8 cellular contexts compared by ENCODE assay signal in the genomic region with DNA sequence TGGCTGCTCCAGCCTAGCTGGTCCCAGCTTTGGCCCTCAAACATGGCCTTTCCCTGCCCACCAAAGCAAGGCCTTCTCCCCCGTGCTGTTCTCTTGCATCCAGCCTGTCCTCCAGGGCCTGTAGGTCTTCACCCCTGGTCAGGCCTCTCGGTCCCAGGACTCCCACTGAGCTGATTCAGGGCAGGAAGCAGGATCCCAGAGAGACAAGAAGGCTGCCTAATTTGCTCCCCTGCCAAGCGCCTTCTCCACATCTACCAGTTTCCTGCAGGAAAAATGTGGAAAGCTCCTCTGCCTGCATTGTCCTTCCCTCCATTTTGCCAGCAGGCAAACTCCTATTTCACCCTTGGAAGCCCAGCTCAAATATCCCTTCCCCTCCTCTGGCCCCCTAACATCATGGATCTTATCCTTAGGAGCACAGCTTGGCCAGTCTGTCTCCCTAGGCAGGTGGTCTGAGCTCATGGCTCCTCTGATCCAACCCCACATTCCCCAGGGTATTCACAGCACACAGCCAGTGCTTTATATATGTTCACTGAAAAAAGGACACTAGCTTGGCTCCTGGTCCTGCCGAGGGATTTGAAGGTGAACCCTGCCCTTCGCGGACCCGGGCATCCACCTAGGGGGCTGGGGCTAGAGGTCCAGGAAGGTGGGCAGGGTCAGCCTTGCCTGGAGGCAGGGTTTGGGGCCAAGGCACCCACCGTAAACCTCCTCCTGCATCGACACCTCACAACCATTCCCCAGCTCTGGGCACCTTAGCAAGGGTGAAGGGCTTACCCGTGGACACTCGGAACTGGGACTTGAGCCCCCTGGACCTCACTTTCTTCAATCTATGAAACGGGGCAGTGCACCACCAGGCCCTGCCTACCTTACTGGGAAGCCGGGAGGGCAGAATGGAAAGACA. TPM values are rescaled to one million over a fixed set of nuclear protein-coding genes. Genes with fewer than 3 reads are reported as not detected.
DNase-seq lines count a peak whose midpoint lies in the region; ATAC-seq and TF ChIP-seq lines count a peak whose summit lies in the region.

No MANE protein-coding gene starts in this region.

- peaks cover 30% of the 10 kb centered on the region for H4K20me1 ChIP-seq in PC-3 (ENCODE audit: low read length)

- H3K9me3 Mint-ChIP-seq in natural killer cell treated with Interleukin-12 subunit alpha and Interleukin-12 subunit beta and Interleukin-15 and Interleukin-18, amount 100 ng/mL, for 72 hours = no peaks in the 10 kb centered on the region

- H3K79me2 ChIP-seq in PC-3 (ENCODE audit: low read length) = peaks cover 60% of the 10 kb centered on the region

- H3K27me3 ChIP-seq in PC-3 (ENCODE audit: low read length) (no peaks in the 10 kb centered on the region), ectodermal cell (ENCODE audit: control insufficient read depth, insufficient read depth, low read length, poor library complexity, severe bottlenecking) (no peaks in the 10 kb centered on the region)

- BruUV-seq in PC-3 (replicated peaks; lab: Mats Ljungman, UMichigan) = no TSS peak

- CTCF ChIA-PET in PC-3 (lab: Charles Lee) = no interaction called here

- peak; percentile 35 for DNase-seq in ELR (ENCODE audit: low read depth)
- no peak for DNase-seq in PC-3
- DNase-seq in natural killer cell treated with Interleukin-12 subunit alpha and Interleukin-12 subunit beta and Interleukin-15 and Interleukin-18, amount 100 ng/mL, for 72 hours (ENCODE audit: low spot score) = no peak
- DNase-seq in anterior cingulate cortex (lab: John Stamatoyannopoulos, UW) = no peak
- DNase-seq in NCI-H2107 (lab: John Stamatoyannopoulos, UW) = no peak

- peaks cover 12% of the 10 kb centered on the region; the same call in 1 of the 2 replicates for H3K36me3 ChIP-seq in PC-3 (ENCODE audit: low read depth, low read length)
- peaks cover 8% of the 10 kb centered on the region for H3K36me3 ChIP-seq in ectodermal cell (ENCODE audit: control insufficient read depth, insufficient read depth, low read length)

- H3K4me3 Mint-ChIP-seq in natural killer cell treated with Interleukin-12 subunit alpha and Interleukin-12 subunit beta and Interleukin-15 and Interleukin-18, amount 100 ng/mL, for 72 hours = peak overlapping the region; percentile 99

- no peak for TF ChIP-seq CTCF in PC-3 (conservative IDR thresholded peaks at IDR 0.05; ENCODE audit: low read depth, low read length)

- peak overlapping the region; percentile 98 to 100 for H3K27ac Mint-ChIP-seq in natural killer cell treated with Interleukin-12 subunit alpha and Interleukin-12 subunit beta and Interleukin-15 and Interleukin-18, amount 100 ng/mL, for 72 hours

- H3K4me3 ChIP-seq in PC-3 (ENCODE audit: low read length) (peak overlapping the region; percentile 99), ectodermal cell (ENCODE audit: insufficient read depth, low read depth, low read length) (peak overlapping the region; percentile 96)

- H3K9me2 ChIP-seq in PC-3 (replicated peaks; ENCODE audit: low read length) = no peaks in the 10 kb centered on the region

- H3K4me1 Mint-ChIP-seq in natural killer cell treated with Interleukin-12 subunit alpha and Interleukin-12 subunit beta and Interleukin-15 and Interleukin-18, amount 100 ng/mL, for 72 hours (ENCODE audit: low read depth in 2 of 2) = peaks cover 39 to 42% of the 10 kb centered on the region in 2 donors

- intact Hi-C loops in PC-3 (cut with micrococcal nuclease) = no loop called here

- POLR2A ChIA-PET in PC-3 (lab: Charles Lee; ENCODE audit: unreplicated experiment) = interaction anchor here (0.5 kb wide), 1 partner anchor 103 kb away, joined by 4 read pairs; no protein-coding TSS in a partner anchor

- H3K36me3 Mint-ChIP-seq in natural killer cell treated with Interleukin-12 subunit alpha and Interleukin-12 subunit beta and Interleukin-15 and Interleukin-18, amount 100 ng/mL, for 72 hours = peaks cover 25% of the 10 kb centered on the region

- H3K4me2 ChIP-seq in PC-3 (ENCODE audit: low read length) = peak overlapping the region; percentile 85

- H3K4me1 ChIP-seq in PC-3 (ENCODE audit: insufficient read depth, low read length) = peaks cover 27% of the 10 kb centered on the region
- H3K4me1 ChIP-seq in ectodermal cell (ENCODE audit: control insufficient read depth, insufficient read depth, low read length) = peaks cover 28% of the 10 kb centered on the region

- 14 to 15% methylated on average over 13 of the region's 13 CpGs for WGBS in ectodermal cell, 2 experiments

- ATAC-seq in PC-3 = peak; percentile 5; the same call in 1 of the 2 replicates
- no peak for ATAC-seq in natural killer cell treated with Interleukin-12 subunit alpha and Interleukin-12 subunit beta and Interleukin-15 and Interleukin-18, amount 100 ng/mL, for 72 hours
- no peak for ATAC-seq in GM18517 (IDR thresholded peaks at IDR 0.05; ENCODE audit: unreplicated experiment)
- ATAC-seq in HG02763 (IDR thresholded peaks at IDR 0.05; ENCODE audit: unreplicated experiment) = no peak

- H3F3A ChIP-seq in PC-3 (ENCODE audit: low read length, unreplicated experiment) = no peaks in the 10 kb centered on the region

- H2AFZ ChIP-seq in PC-3 (ENCODE audit: low read length) = peak overlapping the region; percentile 99

- peak overlapping the region; percentile 100 for H3K9ac ChIP-seq in PC-3 (ENCODE audit: low read length)

- H3K27ac ChIP-seq in PC-3 (ENCODE audit: low read length) (peak overlapping the region; percentile 97), ectodermal cell (ENCODE audit: insufficient read depth, low read depth, low read length, poor library complexity, severe bottlenecking) (peak overlapping the region; percentile 50)

- H3K9me3 ChIP-seq in PC-3 (ENCODE audit: low read length) (no peaks in the 10 kb centered on the region), ectodermal cell (ENCODE audit: control insufficient read depth, low read length) (no peaks in the 10 kb centered on the region)

- no peaks in the 10 kb centered on the region for H3K27me3 Mint-ChIP-seq in natural killer cell treated with Interleukin-12 subunit alpha and Interleukin-12 subunit beta and Interleukin-15 and Interleukin-18, amount 100 ng/mL, for 72 hours

RNA-seq across cellular contexts. Expression of gene RHBDD3, which starts 1.0 kb away (rescaled TPM):
- 23.7 and 33.1 TPM in 2 replicates for total RNA-seq in PC-3 (2014; rRNA removed)
- polyA plus RNA-seq in ectodermal cell (2013, experiment 1 of 4) = 72.3 TPM
- polyA plus RNA-seq in ectodermal cell (2013, experiment 2 of 4) = 67.2 TPM
- polyA plus RNA-seq in ectodermal cell (2013, experiment 3 of 4) = 58.3 TPM
- 62.7 TPM for polyA plus RNA-seq in ectodermal cell (2013, experiment 4 of 4)
- total RNA-seq in natural killer cell treated with Interleukin-12 subunit alpha and Interleukin-12 subunit beta and Interleukin-15 and Interleukin-18, amount 100 ng/mL, for 72 hours = 10 to 100 TPM; 33.6 to 69.0 TPM

RNA-seq across cellular contexts. Expression of gene EWSR1, which starts 1.3 kb away (rescaled TPM):
- total RNA-seq in PC-3 (2014; rRNA removed) = 288 and 321 TPM in 2 replicates
- polyA plus RNA-seq in ectodermal cell (2013, experiment 1 of 4) = 536 TPM
- polyA plus RNA-seq in ectodermal cell (2013, experiment 2 of 4) = 548 TPM
- 438 TPM for polyA plus RNA-seq in ectodermal cell (2013, experiment 3 of 4)
- polyA plus RNA-seq in ectodermal cell (2013, experiment 4 of 4) = 536 TPM
- 100 to 1,000 TPM; 344 to 348 TPM for total RNA-seq in natural killer cell treated with Interleukin-12 subunit alpha and Interleukin-12 subunit beta and Interleukin-15 and Interleukin-18, amount 100 ng/mL, for 72 hours

RNA-seq across cellular contexts. Expression of gene GAS2L1, which starts 39.6 kb away (rescaled TPM):
- total RNA-seq in PC-3 (2014; rRNA removed) = 58.4 and 75.7 TPM in 2 replicates
- 5.7 TPM for polyA plus RNA-seq in ectodermal cell (2013, experiment 1 of 4)
- 5.2 TPM for polyA plus RNA-seq in ectodermal cell (2013, experiment 2 of 4)
- 6.8 TPM for polyA plus RNA-seq in ectodermal cell (2013, experiment 3 of 4)
- 6.7 TPM for polyA plus RNA-seq in ectodermal cell (2013, experiment 4 of 4)
- total RNA-seq in natural killer cell treated with Interleukin-12 subunit alpha and Interleukin-12 subunit beta and Interleukin-15 and Interleukin-18, amount 100 ng/mL, for 72 hours = under 1 TPM in 1 of 2 donors, not detected in 1; 0.43 TPM

RNA-seq across cellular contexts. Expression of gene RASL10A, which starts 48.7 kb away (rescaled TPM):
- total RNA-seq in PC-3 (2014; rRNA removed) = 1.4 TPM in 1 of 2 replicates, not detected in the other
- polyA plus RNA-seq in ectodermal cell (2013, experiment 1 of 4) = not detected
- 0.21 TPM for polyA plus RNA-seq in ectodermal cell (2013, experiment 2 of 4)
- polyA plus RNA-seq in ectodermal cell (2013, experiment 3 of 4) = 0.43 TPM
- polyA plus RNA-seq in ectodermal cell (2013, experiment 4 of 4) = 0.24 TPM
- total RNA-seq in natural killer cell treated with Interleukin-12 subunit alpha and Interleukin-12 subunit beta and Interleukin-15 and Interleukin-18, amount 100 ng/mL, for 72 hours = 1 to 10 TPM; 2.0 TPM

Comparison
In these comparisons a context has a peak if more than half of its experiments do, and no peak if none do; other contexts are left out.
1. RNA of gene GAS2L1, which starts 39.6 kb away (total RNA-seq): 58.4 to 75.7 TPM in PC-3; 0.43 TPM in natural killer cell treated with Interleukin-12 subunit alpha and Interleukin-12 subunit beta and Interleukin-15 and Interleukin-18, amount 100 ng/mL, for 72 hours; every median in the first group is over 10 times any median in the second.